Comparison of ENCODE assay signal across 40 cellular contexts in genomic region chr14:35515916-35516315, GRCh38. TPM values are rescaled to one million over a fixed set of nuclear protein-coding genes. Genes with fewer than 3 reads are reported as not detected.
"Had no signal": no experiment of that assay in that cellular context is flagged by ENCODE, and none has a peak within 500 bp of the region (broad histone marks: within the 10 kb centered on the region; RNA-seq: fewer than 3 reads in every experiment).

No MANE protein-coding gene starts in this region.

- FAIRE-seq: astrocyte, bronchial epithelial cell, TTC549 had no signal

- H3K4me3 Mint-ChIP-seq: activated B cell treated with CpG ODN at 0.5 μM for 24 hours; activated CD4-positive, alpha-beta memory T cell treated with anti-CD3 and anti-CD28 coated beads for 36 hours; activated CD4-positive, alpha-beta T cell treated with anti-CD3 and anti-CD28 coated beads, Interleukin-2, amount 10 ng/mL, durations not matched to agents 24 days and 14 days; activated CD8-positive, alpha-beta T cell treated with anti-CD3 and anti-CD28 coated beads for 36 hours; activated naive CD4-positive, alpha-beta T cell treated with anti-CD3 and anti-CD28 coated beads for 36 hours; activated naive CD8-positive, alpha-beta T cell treated with anti-CD3 and anti-CD28 coated beads for 36 hours; activated T-cell treated with anti-CD3 and anti-CD28 coated beads, Interleukin-2, amount 50 U/mL, for 4 hours; activated T-cell treated with anti-CD3 and anti-CD28 coated beads, Interleukin-2, amount 50 U/mL, for 72 hours; activated T-helper 1 cell treated with anti-CD3 and anti-CD28 coated beads, Interleukin-12 subunit alpha, Interleukin-12 subunit beta, Interleukin-2, Interleukin-4 antibody, amounts not matched to agents 30 ng/mL and 10 ng/mL and 1 ng/mL, durations not matched to agents 14 hours and 24 hours and 36 hours; activated T-helper 17 cell treated with anti-CD3 and anti-CD28 coated beads, Interleukin-2, amount 50 U/mL, for 72 hours; central memory CD8-positive, alpha-beta T cell; T-helper 1 cell treated with Interleukin-12 subunit alpha and Interleukin-12 subunit beta and Interleukin-4 antibody, amounts not matched to agents 30 μg/mL and 1 μg/mL, for 36 hours; T-helper 2 cell treated with Interferon-gamma antibody and Interleukin-4, amounts not matched to agents 5 μg/mL and 100 μg/mL, for 36 hours had no signal

- ATAC-seq: activated CD8-positive, alpha-beta T cell treated with anti-CD3 and anti-CD28 coated beads for 36 hours; activated naive CD4-positive, alpha-beta T cell treated with anti-CD3 and anti-CD28 coated beads, Interleukin-2, amount 50 U/mL, for 72 hours; activated T-cell treated with anti-CD3 and anti-CD28 coated beads, Interleukin-2, amount 50 U/mL, for 4 hours; activated T-cell treated with anti-CD3 and anti-CD28 coated beads, Interleukin-2, amount 50 U/mL, for 72 hours; activated T-helper 17 cell treated with anti-CD3 and anti-CD28 coated beads, Interleukin-2, amount 50 U/mL, for 72 hours; body of pancreas had no signal

- H3K9me3 ChIP-seq: adrenal gland, body of pancreas had no signal

- H3K27ac ChIP-seq: adrenal gland, body of pancreas, brain microvascular endothelial cell, cardiac muscle cell, VCaP had no signal

- H3K4me1 Mint-ChIP-seq: activated CD4-positive, alpha-beta T cell treated with anti-CD3 and anti-CD28 coated beads, Interleukin-2, amount 10 ng/mL, durations not matched to agents 24 days and 14 days; activated naive CD8-positive, alpha-beta T cell treated with anti-CD3 and anti-CD28 coated beads for 36 hours; activated T-helper 17 cell treated with anti-CD3 and anti-CD28 coated beads, Interleukin-2, amount 50 U/mL, for 72 hours; central memory CD8-positive, alpha-beta T cell had no signal

- H3K36me3 Mint-ChIP-seq: activated CD4-positive, alpha-beta memory T cell treated with anti-CD3 and anti-CD28 coated beads for 36 hours; activated naive CD4-positive, alpha-beta T cell treated with anti-CD3 and anti-CD28 coated beads, Interleukin-2, amount 50 U/mL, for 72 hours; activated naive CD8-positive, alpha-beta T cell treated with anti-CD3 and anti-CD28 coated beads for 36 hours had no signal

- H3K4me1 ChIP-seq: adrenal gland, body of pancreas had no signal

- H3K27me3 Mint-ChIP-seq: activated CD4-positive, alpha-beta memory T cell treated with anti-CD3 and anti-CD28 coated beads for 36 hours had no signal

- DNase-seq: activated B cell treated with CpG ODN at 0.5 μM for 24 hours; activated CD4-positive, alpha-beta memory T cell treated with anti-CD3 and anti-CD28 coated beads for 36 hours; activated CD4-positive, alpha-beta T cell treated with anti-CD3 and anti-CD28 coated beads for 4 hours; activated CD4-positive, alpha-beta T cell treated with anti-CD3 and anti-CD28 coated beads, Interleukin-2, amount 10 ng/mL, durations not matched to agents 24 days and 14 days; activated CD4-positive, alpha-beta T cell treated with anti-CD3 and anti-CD28 coated beads, Interleukin-2, amount 50 U/mL, for 1 hour; activated CD4-positive, alpha-beta T cell treated with anti-CD3 and anti-CD28 coated beads, Interleukin-2, amount 50 U/mL, for 4 hours; activated CD4-positive, CD25-positive, alpha-beta regulatory T cell treated with anti-CD3 and anti-CD28 coated beads, Interleukin-2, amount 50 U/mL, for 72 hours; activated CD8-positive, alpha-beta memory T cell treated with anti-CD3 and anti-CD28 coated beads, Interleukin-2, amount 50 U/mL, for 4 hours; activated CD8-positive, alpha-beta T cell treated with anti-CD3 and anti-CD28 coated beads for 36 hours; activated effector memory CD4-positive, alpha-beta T cell treated with anti-CD3 and anti-CD28 coated beads, Interleukin-2, amount 50 U/mL, for 16 hours; activated gamma-delta T cell treated with Interleukin-2 at 50 U/mL for 16 hours; activated naive CD4-positive, alpha-beta T cell; activated naive CD4-positive, alpha-beta T cell treated with anti-CD3 and anti-CD28 coated beads for 36 hours; activated naive CD4-positive, alpha-beta T cell treated with anti-CD3 and anti-CD28 coated beads, Interleukin-2, amount 50 U/mL, for 16 hours; activated naive CD8-positive, alpha-beta T cell treated with anti-CD3 and anti-CD28 coated beads for 36 hours; activated T-cell treated with anti-CD3 and anti-CD28 coated beads for 4 hours; activated T-cell treated with anti-CD3 and anti-CD28 coated beads, Interleukin-2, amount 50 U/mL, for 1 hour; activated T-cell treated with anti-CD3 and anti-CD28 coated beads, Interleukin-2, amount 50 U/mL, for 4 hours; activated T-cell treated with anti-CD3 and anti-CD28 coated beads, Interleukin-2, amount 50 U/mL, for 72 hours; adrenal gland; amniotic stem cell; aorta; body of pancreas; brain microvascular endothelial cell; caudate nucleus; cerebellar nuclear complex; T-helper 1 cell; T-helper 2 cell; T-helper 9 cell had no signal

- H3K27ac Mint-ChIP-seq: activated B cell treated with CpG ODN at 0.5 μM for 24 hours; activated CD4-positive, alpha-beta memory T cell treated with anti-CD3 and anti-CD28 coated beads for 36 hours; activated CD4-positive, alpha-beta T cell treated with anti-CD3 and anti-CD28 coated beads, Interleukin-2, amount 10 ng/mL, durations not matched to agents 24 days and 14 days; activated CD8-positive, alpha-beta T cell treated with anti-CD3 and anti-CD28 coated beads for 36 hours; activated naive CD4-positive, alpha-beta T cell treated with anti-CD3 and anti-CD28 coated beads for 36 hours; activated naive CD4-positive, alpha-beta T cell treated with anti-CD3 and anti-CD28 coated beads, Interleukin-2, amount 50 U/mL, for 72 hours; activated naive CD8-positive, alpha-beta T cell treated with anti-CD3 and anti-CD28 coated beads for 36 hours; activated T-cell treated with anti-CD3 and anti-CD28 coated beads, Interleukin-2, amount 50 U/mL, for 72 hours; activated T-helper 1 cell treated with anti-CD3 and anti-CD28 coated beads, Interleukin-12 subunit alpha, Interleukin-12 subunit beta, Interleukin-2, Interleukin-4 antibody, amounts not matched to agents 30 ng/mL and 10 ng/mL and 1 ng/mL, durations not matched to agents 14 hours and 24 hours and 36 hours; activated T-helper 17 cell treated with anti-CD3 and anti-CD28 coated beads, Interleukin-2, amount 50 U/mL, for 72 hours; T-helper 1 cell treated with Interleukin-12 subunit alpha and Interleukin-12 subunit beta and Interleukin-4 antibody, amounts not matched to agents 30 μg/mL and 1 μg/mL, for 36 hours; T-helper 2 cell treated with Interferon-gamma antibody and Interleukin-4, amounts not matched to agents 5 μg/mL and 100 μg/mL, for 36 hours had no signal

- H3K9me3 Mint-ChIP-seq: activated B cell treated with CpG ODN at 0.5 μM for 24 hours; activated CD4-positive, alpha-beta memory T cell treated with anti-CD3 and anti-CD28 coated beads for 36 hours; activated CD4-positive, alpha-beta T cell treated with anti-CD3 and anti-CD28 coated beads, Interleukin-2, amount 10 ng/mL, durations not matched to agents 24 days and 14 days; activated CD8-positive, alpha-beta T cell treated with anti-CD3 and anti-CD28 coated beads for 36 hours; activated naive CD4-positive, alpha-beta T cell treated with anti-CD3 and anti-CD28 coated beads for 36 hours; activated naive CD4-positive, alpha-beta T cell treated with anti-CD3 and anti-CD28 coated beads, Interleukin-2, amount 50 U/mL, for 72 hours; activated naive CD8-positive, alpha-beta T cell treated with anti-CD3 and anti-CD28 coated beads for 36 hours; activated T-cell treated with anti-CD3 and anti-CD28 coated beads, Interleukin-2, amount 50 U/mL, for 4 hours; activated T-cell treated with anti-CD3 and anti-CD28 coated beads, Interleukin-2, amount 50 U/mL, for 72 hours; activated T-helper 1 cell treated with anti-CD3 and anti-CD28 coated beads, Interleukin-12 subunit alpha, Interleukin-12 subunit beta, Interleukin-2, Interleukin-4 antibody, amounts not matched to agents 30 ng/mL and 10 ng/mL and 1 ng/mL, durations not matched to agents 14 hours and 24 hours and 36 hours; activated T-helper 17 cell treated with anti-CD3 and anti-CD28 coated beads, Interleukin-2, amount 50 U/mL, for 72 hours; central memory CD8-positive, alpha-beta T cell; T-helper 1 cell treated with Interleukin-12 subunit alpha and Interleukin-12 subunit beta and Interleukin-4 antibody, amounts not matched to agents 30 μg/mL and 1 μg/mL, for 36 hours; T-helper 2 cell treated with Interferon-gamma antibody and Interleukin-4, amounts not matched to agents 5 μg/mL and 100 μg/mL, for 36 hours had no signal

- H3K4me3 ChIP-seq: adrenal gland, body of pancreas, cardiac muscle cell had no signal

RNA-seq across cellular contexts. Expression of gene INSM2, which starts 18.0 kb away (rescaled TPM):
- polyA plus RNA-seq: aorta, cardiac muscle cell had no signal
